In genomic region chr15:25375557-25375956, GRCh38 we compare ENCODE assay signal across 31 cellular contexts.
"Had no signal": no experiment of that assay in that cellular context is flagged by ENCODE, and none has a peak within 500 bp of the region (broad histone marks: within the 10 kb centered on the region; RNA-seq: fewer than 3 reads in every experiment).

No MANE protein-coding gene starts in this region.

- H3K9me3 ChIP-seq: ascending aorta, esophagus muscularis mucosa had no signal

- FAIRE-seq: bronchial epithelial cell, frontal cortex had no signal

- H3K27me3 Mint-ChIP-seq: activated CD4-positive, alpha-beta memory T cell treated with anti-CD3 and anti-CD28 coated beads for 36 hours; activated CD4-positive, alpha-beta T cell treated with anti-CD3 and anti-CD28 coated beads for 36 hours; activated CD4-positive, alpha-beta T cell treated with anti-CD3 and anti-CD28 coated beads, Interleukin-2, amount 10 ng/mL, durations not matched to agents 24 days and 14 days; activated CD8-positive, alpha-beta memory T cell treated with anti-CD3 and anti-CD28 coated beads, Interleukin-2, amount 10 ng/mL, durations not matched to agents 7 days and 5 days; activated naive CD4-positive, alpha-beta T cell treated with anti-CD3 and anti-CD28 coated beads, Interleukin-2, amount 10 ng/mL, durations not matched to agents 7 days and 5 days; activated naive CD8-positive, alpha-beta T cell treated with anti-CD3 and anti-CD28 coated beads, Interleukin-2, amount 10 ng/mL, durations not matched to agents 7 days and 5 days; central memory CD8-positive, alpha-beta T cell; dendritic cell treated with granulocyte-macrophage colony-stimulating factor and Interleukin-4, amounts not matched to agents 40 ng/mL and 50 ng/mL, for 4 days; T-helper 17 cell had no signal

- H3K4me3 Mint-ChIP-seq: activated CD4-positive, alpha-beta memory T cell treated with anti-CD3 and anti-CD28 coated beads for 36 hours; activated CD4-positive, alpha-beta T cell treated with anti-CD3 and anti-CD28 coated beads for 36 hours; activated CD4-positive, alpha-beta T cell treated with anti-CD3 and anti-CD28 coated beads, Interleukin-2, amount 10 ng/mL, durations not matched to agents 24 days and 14 days; activated CD8-positive, alpha-beta memory T cell treated with anti-CD3 and anti-CD28 coated beads, Interleukin-2, amount 10 ng/mL, durations not matched to agents 7 days and 5 days; activated CD8-positive, alpha-beta T cell treated with anti-CD3 and anti-CD28 coated beads, Interleukin-2, amount 10 ng/mL, durations not matched to agents 7 days and 5 days; activated naive CD4-positive, alpha-beta T cell treated with anti-CD3 and anti-CD28 coated beads, Interleukin-2, amount 10 ng/mL, durations not matched to agents 7 days and 5 days; activated naive CD8-positive, alpha-beta T cell treated with anti-CD3 and anti-CD28 coated beads, Interleukin-2, amount 10 ng/mL, durations not matched to agents 7 days and 5 days; activated T-cell treated with anti-CD3 and anti-CD28 coated beads, Interleukin-2, amount 50 U/mL, for 72 hours; central memory CD8-positive, alpha-beta T cell; dendritic cell treated with granulocyte-macrophage colony-stimulating factor and Interleukin-4, amounts not matched to agents 40 ng/mL and 50 ng/mL, for 4 days; T-helper 17 cell; T-helper 2 cell treated with Interferon-gamma antibody and Interleukin-4, amounts not matched to agents 5 μg/mL and 100 μg/mL, for 36 hours had no signal

- ATAC-seq: activated CD4-positive, alpha-beta T cell treated with anti-CD3 and anti-CD28 coated beads for 36 hours; activated CD8-positive, alpha-beta memory T cell treated with anti-CD3 and anti-CD28 coated beads, Interleukin-2, amount 10 ng/mL, durations not matched to agents 7 days and 5 days; activated CD8-positive, alpha-beta T cell treated with anti-CD3 and anti-CD28 coated beads, Interleukin-2, amount 10 ng/mL, durations not matched to agents 7 days and 5 days; activated naive CD4-positive, alpha-beta T cell treated with anti-CD3 and anti-CD28 coated beads, Interleukin-2, amount 50 U/mL, for 72 hours; activated T-cell treated with anti-CD3 and anti-CD28 coated beads, Interleukin-2, amount 50 U/mL, for 72 hours; T-helper 17 cell had no signal

- H3K9me3 Mint-ChIP-seq: central memory CD8-positive, alpha-beta T cell had no signal

- DNase-seq: activated CD4-positive, alpha-beta memory T cell treated with anti-CD3 and anti-CD28 coated beads for 36 hours; activated CD4-positive, alpha-beta T cell treated with anti-CD3 and anti-CD28 coated beads for 36 hours; activated CD4-positive, alpha-beta T cell treated with anti-CD3 and anti-CD28 coated beads, Interleukin-2, amount 10 ng/mL, durations not matched to agents 24 days and 14 days; activated CD4-positive, CD25-positive, alpha-beta regulatory T cell; activated CD4-positive, CD25-positive, alpha-beta regulatory T cell treated with anti-CD3 and anti-CD28 coated beads, Interleukin-2, amount 50 U/mL, for 72 hours; activated CD8-positive, alpha-beta memory T cell treated with anti-CD3 and anti-CD28 coated beads, Interleukin-2, amount 10 ng/mL, durations not matched to agents 7 days and 5 days; activated CD8-positive, alpha-beta memory T cell treated with anti-CD3 and anti-CD28 coated beads, Interleukin-2, amount 50 U/mL, for 4 hours; activated CD8-positive, alpha-beta T cell treated with anti-CD3 and anti-CD28 coated beads, Interleukin-2, amount 10 ng/mL, durations not matched to agents 7 days and 5 days; activated gamma-delta T cell; activated naive CD4-positive, alpha-beta T cell; activated naive CD4-positive, alpha-beta T cell treated with anti-CD3 and anti-CD28 coated beads, Interleukin-2, amount 10 ng/mL, durations not matched to agents 7 days and 5 days; activated naive CD8-positive, alpha-beta T cell treated with anti-CD3 and anti-CD28 coated beads, Interleukin-2, amount 10 ng/mL, durations not matched to agents 7 days and 5 days; activated T-cell treated with anti-CD3 and anti-CD28 coated beads, Interleukin-2, amount 50 U/mL, for 1 hour; activated T-cell treated with anti-CD3 and anti-CD28 coated beads, Interleukin-2, amount 50 U/mL, for 72 hours; brain microvascular endothelial cell; effector CD4-positive, alpha-beta T cell; erythroblast; head of caudate nucleus; T-helper 1 cell; T-helper 17 cell; T1000; WERI-Rb-1 had no signal

- H3K27ac Mint-ChIP-seq: activated CD4-positive, alpha-beta memory T cell treated with anti-CD3 and anti-CD28 coated beads for 36 hours; activated CD4-positive, alpha-beta T cell treated with anti-CD3 and anti-CD28 coated beads for 36 hours; activated CD4-positive, alpha-beta T cell treated with anti-CD3 and anti-CD28 coated beads, Interleukin-2, amount 10 ng/mL, durations not matched to agents 24 days and 14 days; activated CD8-positive, alpha-beta memory T cell treated with anti-CD3 and anti-CD28 coated beads, Interleukin-2, amount 10 ng/mL, durations not matched to agents 7 days and 5 days; activated CD8-positive, alpha-beta T cell treated with anti-CD3 and anti-CD28 coated beads, Interleukin-2, amount 10 ng/mL, durations not matched to agents 7 days and 5 days; activated naive CD4-positive, alpha-beta T cell treated with anti-CD3 and anti-CD28 coated beads, Interleukin-2, amount 10 ng/mL, durations not matched to agents 7 days and 5 days; activated naive CD4-positive, alpha-beta T cell treated with anti-CD3 and anti-CD28 coated beads, Interleukin-2, amount 50 U/mL, for 72 hours; activated naive CD8-positive, alpha-beta T cell treated with anti-CD3 and anti-CD28 coated beads, Interleukin-2, amount 10 ng/mL, durations not matched to agents 7 days and 5 days; activated T-cell treated with anti-CD3 and anti-CD28 coated beads, Interleukin-2, amount 50 U/mL, for 72 hours; dendritic cell treated with granulocyte-macrophage colony-stimulating factor and Interleukin-4, amounts not matched to agents 40 ng/mL and 50 ng/mL, for 4 days; T-helper 17 cell; T-helper 2 cell treated with Interferon-gamma antibody and Interleukin-4, amounts not matched to agents 5 μg/mL and 100 μg/mL, for 36 hours had no signal

- H3K4me3 ChIP-seq: ascending aorta, coronary artery, esophagus muscularis mucosa had no signal

- H3K4me1 Mint-ChIP-seq: activated CD4-positive, alpha-beta T cell treated with anti-CD3 and anti-CD28 coated beads, Interleukin-2, amount 10 ng/mL, durations not matched to agents 24 days and 14 days; activated naive CD4-positive, alpha-beta T cell treated with anti-CD3 and anti-CD28 coated beads, Interleukin-2, amount 10 ng/mL, durations not matched to agents 7 days and 5 days; activated naive CD8-positive, alpha-beta T cell treated with anti-CD3 and anti-CD28 coated beads, Interleukin-2, amount 10 ng/mL, durations not matched to agents 7 days and 5 days had no signal

- H3K27ac ChIP-seq: ascending aorta, brain microvascular endothelial cell, coronary artery, esophagus muscularis mucosa, WERI-Rb-1 had no signal

- H3K27me3 ChIP-seq: ascending aorta, brain microvascular endothelial cell, esophagus muscularis mucosa had no signal
